In the genomic region with DNA sequence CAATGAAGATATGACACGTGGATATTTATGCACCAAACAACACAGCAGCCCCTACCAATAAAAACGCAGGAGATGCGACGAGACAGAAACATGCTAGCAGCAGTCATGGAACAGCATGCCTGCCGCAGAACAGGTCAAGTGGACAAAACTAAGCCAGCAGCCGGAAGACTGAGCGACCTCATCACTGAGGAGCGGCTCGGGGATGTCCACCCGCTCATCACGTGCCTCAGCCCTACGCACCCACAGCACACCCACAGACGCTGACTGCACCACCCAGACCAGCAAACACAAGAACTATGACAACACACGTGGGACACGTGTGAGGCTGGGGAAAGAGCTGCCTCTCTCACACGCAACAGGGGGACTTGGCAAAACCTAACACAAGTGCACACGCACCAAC, we compare ENCODE assay signal across 15 cellular contexts.
DNase-seq lines count a peak whose midpoint lies in the region; ATAC-seq, FAIRE-seq and TF ChIP-seq lines count a peak whose summit lies in the region.
"Had no signal": no experiment of that assay in that cellular context is flagged by ENCODE, and none has a peak within 500 bp of the region (broad histone marks: within the 10 kb centered on the region; RNA-seq: fewer than 3 reads in every experiment).

No MANE protein-coding gene starts in this region.

- TF ChIP-seq POLR2A in spleen (IDR thresholded peaks at IDR 0.05), result no peak

- intact Hi-C loops in Right ventricle myocardium superior (cut with DNase I), result no loop called here
- intact Hi-C loops in Right ventricle myocardium inferior (cut with DNase I), result no loop called here
- intact Hi-C loops in kidney (cut with DNase I), result no loop called here
- intact Hi-C loops in spleen (cut with DNase I; ENCODE audit: low total_unique reads), result no loop called here

- peak; percentile 23 for DNase-seq in Right ventricle myocardium superior
- DNase-seq in Right ventricle myocardium inferior (ENCODE audit: missing footprints), result no peak
- DNase-seq in WTC11 (ENCODE audit: low spot score), result no peak
- peak; percentile 58 for DNase-seq in kidney
- peak; percentile 30 for DNase-seq in spleen
- no peak for DNase-seq in caudate nucleus (lab: John Stamatoyannopoulos, UW)
- DNase-seq: DMS79 treated with DMSO at 0.1 percent for 48 hours, H9, IMR-90, NCI-H1417 treated with DMSO at 0.1 percent for 48 hours, NCI-H187 treated with DMSO at 0.1 percent for 48 hours, NCI-H524 treated with DMSO at 0.1 percent for 48 hours had no signal

- H3K27me3 ChIP-seq in spleen (replicated peaks in 1 of 7), result no peaks in the 10 kb centered on the region
- H3K27me3 ChIP-seq: BLaER1 treated with 17β-estradiol and CSF1 and Interleukin-3, amounts not matched to agents 10 nM and 100 nM; SJSA1 had no signal

- peaks cover 37% of the 10 kb centered on the region for H3K36me3 Mint-ChIP-seq in WTC11

- CTCF ChIA-PET in WTC11 (lab: Charles Lee), result no interaction called here

- H3K9me3 ChIP-seq in kidney (ENCODE audit: control insufficient read depth in 1 of 2, low read length in 2 of 2), result no peaks in the 10 kb centered on the region
- H3K9me3 ChIP-seq in spleen, result peaks cover 0 to 4% (median 0%) of the 10 kb centered on the region in 8 donors
- H3K9me3 ChIP-seq: SJSA1 had no signal

- no peak overlapping the region for H3K4me3 Mint-ChIP-seq in WTC11
- H3K4me3 Mint-ChIP-seq: H9 had no signal

- ATAC-seq in Right ventricle myocardium superior (ENCODE audit: poor library complexity) (no peak), Right ventricle myocardium inferior (no peak), WTC11 (no peak), GM21529 (IDR thresholded peaks at IDR 0.05; ENCODE audit: unreplicated experiment) (no peak)

- no peaks in the 10 kb centered on the region for H3K4me1 ChIP-seq in kidney (ENCODE audit: control insufficient read depth in 1 of 2, insufficient read depth in 1 of 2, low read depth in 1 of 2, low read length in 2 of 2)
- peaks cover 0 to 15% (median 10%) of the 10 kb centered on the region in 6 donors for H3K4me1 ChIP-seq in spleen
- H3K4me1 ChIP-seq: SJSA1 had no signal

- H3K27ac ChIP-seq in kidney (ENCODE audit: low read depth in 2 of 2, low read length in 2 of 2) (no peak overlapping the region), spleen (no peak overlapping the region), caudate nucleus (ENCODE audit: low read depth, low read length) (no peak overlapping the region)
- H3K27ac ChIP-seq: BLaER1 treated with 17β-estradiol and CSF1 and Interleukin-3, amounts not matched to agents 10 nM and 100 nM; SJSA1 had no signal

- H3K27ac Mint-ChIP-seq in WTC11, result peak overlapping the region; percentile 30; the same call in 1 of the 2 replicates

- 81 to 89% (median 84%) methylated on average over 17 of the region's 17 CpGs for WGBS in spleen, 5 donors

- H3K9me3 Mint-ChIP-seq in WTC11, result no peaks in the 10 kb centered on the region

- H3K27me3 Mint-ChIP-seq in WTC11 (ENCODE audit: low read depth), result no peaks in the 10 kb centered on the region

- no peaks in the 10 kb centered on the region; the same call in 1 of the 2 replicates for H3K4me1 Mint-ChIP-seq in WTC11
- H3K4me1 Mint-ChIP-seq: H9 had no signal

- no peak overlapping the region for H3K9ac ChIP-seq in kidney (ENCODE audit: low read length in 2 of 2)
- H3K9ac ChIP-seq: BLaER1 treated with 17β-estradiol and CSF1 and Interleukin-3, amounts not matched to agents 10 nM and 100 nM had no signal

- peaks cover 14 to 19% of the 10 kb centered on the region in 2 donors for H3K36me3 ChIP-seq in kidney (ENCODE audit: control insufficient read depth in 1 of 2, insufficient read depth in 2 of 2, low read length in 2 of 2)
- peaks cover 0 to 76% (median 27%) of the 10 kb centered on the region in 6 donors for H3K36me3 ChIP-seq in spleen

- H3K4me3 ChIP-seq in kidney (ENCODE audit: low read length in 2 of 2) (no peak overlapping the region), spleen (no peak overlapping the region)
- H3K4me3 ChIP-seq: BLaER1 treated with 17β-estradiol and CSF1 and Interleukin-3, amounts not matched to agents 10 nM and 100 nM; SJSA1 had no signal

- no peak for FAIRE-seq in kidney (lab: Jason Lieb, UNC)

- TF ChIP-seq CTCF in WTC11 (IDR thresholded peaks at IDR 0.05) (no peak), kidney (IDR thresholded peaks at IDR 0.05; ENCODE audit: borderline replicate concordance, extremely low read depth, insufficient read depth) (no peak), spleen (IDR thresholded peaks at IDR 0.05 in 8 of 11, conservative IDR thresholded peaks at IDR 0.05 in 3 of 11) (no peak)

- POLR2A ChIA-PET in WTC11 (lab: Charles Lee), result no interaction called here

TF ChIP-seq in WTC11, 78 proteins besides CTCF, POLR2A, EP300 and RAD21:
- TF ChIP-seq GABPB1 (CRISPR knock-in tag; IDR thresholded peaks at IDR 0.05) (no peak), RELA (CRISPR knock-in tag; IDR thresholded peaks at IDR 0.05; ENCODE audit: borderline replicate concordance) (no peak), JAZF1 (CRISPR knock-in tag; IDR thresholded peaks at IDR 0.05) (no peak), KAT7 (CRISPR knock-in tag; IDR thresholded peaks at IDR 0.05; ENCODE audit: borderline replicate concordance) (no peak), ZBTB21 (CRISPR knock-in tag; IDR thresholded peaks at IDR 0.05; ENCODE audit: borderline replicate concordance) (no peak), ZNF263 (CRISPR knock-in tag; IDR thresholded peaks at IDR 0.05; ENCODE audit: low read depth) (no peak)
- TF ChIP-seq, protein P1, sequence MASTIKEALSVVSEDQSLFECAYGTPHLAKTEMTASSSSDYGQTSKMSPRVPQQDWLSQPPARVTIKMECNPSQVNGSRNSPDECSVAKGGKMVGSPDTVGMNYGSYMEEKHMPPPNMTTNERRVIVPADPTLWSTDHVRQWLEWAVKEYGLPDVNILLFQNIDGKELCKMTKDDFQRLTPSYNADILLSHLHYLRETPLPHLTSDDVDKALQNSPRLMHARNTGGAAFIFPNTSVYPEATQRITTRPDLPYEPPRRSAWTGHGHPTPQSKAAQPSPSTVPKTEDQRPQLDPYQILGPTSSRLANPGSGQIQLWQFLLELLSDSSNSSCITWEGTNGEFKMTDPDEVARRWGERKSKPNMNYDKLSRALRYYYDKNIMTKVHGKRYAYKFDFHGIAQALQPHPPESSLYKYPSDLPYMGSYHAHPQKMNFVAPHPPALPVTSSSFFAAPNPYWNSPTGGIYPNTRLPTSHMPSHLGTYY (CRISPR knock-in tag; IDR thresholded peaks at IDR 0.05), result no peak
- TF ChIP-seq, protein P2, sequence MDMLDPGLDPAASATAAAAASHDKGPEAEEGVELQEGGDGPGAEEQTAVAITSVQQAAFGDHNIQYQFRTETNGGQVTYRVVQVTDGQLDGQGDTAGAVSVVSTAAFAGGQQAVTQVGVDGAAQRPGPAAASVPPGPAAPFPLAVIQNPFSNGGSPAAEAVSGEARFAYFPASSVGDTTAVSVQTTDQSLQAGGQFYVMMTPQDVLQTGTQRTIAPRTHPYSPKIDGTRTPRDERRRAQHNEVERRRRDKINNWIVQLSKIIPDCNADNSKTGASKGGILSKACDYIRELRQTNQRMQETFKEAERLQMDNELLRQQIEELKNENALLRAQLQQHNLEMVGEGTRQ (CRISPR knock-in tag; IDR thresholded peaks at IDR 0.05), result no peak
TF ChIP-seq in WTC11: peak in this region for 0.

Comparison
In these comparisons a context has a peak if more than half of its experiments do, and no peak if none do; other contexts are left out.
1. DNase-seq: peak in Right ventricle myocardium superior (single experiment), kidney (single experiment) and spleen (single experiment); none in Right ventricle myocardium inferior (single experiment), WTC11 (single experiment) and caudate nucleus (0 of 61).